Comparison of ENCODE assay signal across 16 cellular contexts in the genomic region with DNA sequence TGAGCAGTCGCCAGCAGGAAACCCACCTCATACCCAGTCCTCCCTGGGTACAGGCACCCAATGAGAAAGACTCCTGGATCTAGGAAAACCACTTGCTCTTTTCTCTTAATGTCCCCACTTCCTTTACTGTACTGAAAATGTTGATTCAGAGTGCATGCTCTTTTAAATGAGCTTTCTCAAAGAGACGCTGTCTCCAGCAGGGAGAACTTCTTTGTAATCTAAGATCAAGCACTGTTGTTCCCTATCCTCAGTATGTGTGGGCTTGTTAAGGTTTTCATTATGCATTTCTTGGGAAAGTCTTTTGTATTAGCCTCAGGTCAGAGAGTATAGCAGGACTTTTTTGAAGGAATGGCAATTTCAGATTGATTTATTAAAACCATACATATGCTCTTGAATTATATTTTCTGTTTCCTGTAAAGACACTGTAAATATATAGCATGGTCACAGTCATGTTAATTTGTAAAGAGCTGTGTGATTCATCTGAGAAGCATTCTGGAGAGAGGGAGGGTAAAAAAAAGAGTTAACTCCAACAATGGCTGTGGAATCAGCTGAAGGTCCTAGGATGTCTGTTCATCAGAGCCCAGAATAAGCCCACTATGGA.
A peak's percentile ranks its signal among the peaks of the same experiment; 100 is the strongest.
DNase-seq lines count a peak whose midpoint lies in the region; TF ChIP-seq lines count a peak whose summit lies in the region.
"Had no signal": no experiment of that assay in that cellular context is flagged by ENCODE, and none has a peak within 500 bp of the region (broad histone marks: within the 10 kb centered on the region; RNA-seq: fewer than 3 reads in every experiment).

No MANE protein-coding gene starts in this region.

- peaks cover 16% of the 10 kb centered on the region for H3K4me1 ChIP-seq in SJSA1 (replicated peaks)
- H3K4me1 ChIP-seq: HAP-1 had no signal

- no peak overlapping the region for H3K4me3 Mint-ChIP-seq in osteocyte (ENCODE audit: unreplicated experiment)
- H3K4me3 Mint-ChIP-seq: activated naive CD8-positive, alpha-beta T cell treated with anti-CD3 and anti-CD28 coated beads for 36 hours; immature natural killer cell had no signal

- no peak for TF ChIP-seq CTCF in osteocyte (IDR thresholded peaks at IDR 0.05)

- no peaks in the 10 kb centered on the region for H3K27me3 ChIP-seq in SJSA1 (replicated peaks)
- H3K27me3 ChIP-seq: spleen had no signal

- peaks cover 14% of the 10 kb centered on the region for H3K4me1 Mint-ChIP-seq in osteocyte (ENCODE audit: unreplicated experiment)
- H3K4me1 Mint-ChIP-seq: activated naive CD8-positive, alpha-beta T cell treated with anti-CD3 and anti-CD28 coated beads for 36 hours; immature natural killer cell had no signal

- no peak overlapping the region for H3K4me3 ChIP-seq in SJSA1
- H3K4me3 ChIP-seq: HAP-1, spleen had no signal

- peak overlapping the region; percentile 3 for H3K27ac Mint-ChIP-seq in osteocyte (ENCODE audit: unreplicated experiment)
- H3K27ac Mint-ChIP-seq: activated naive CD8-positive, alpha-beta T cell treated with anti-CD3 and anti-CD28 coated beads for 36 hours had no signal

- H3K9me3 ChIP-seq in SJSA1 (replicated peaks) = no peaks in the 10 kb centered on the region
- H3K9me3 ChIP-seq: HAP-1, spleen had no signal

- H3K36me3 ChIP-seq in SJSA1 = no peaks in the 10 kb centered on the region
- H3K36me3 ChIP-seq: HAP-1 had no signal

- DNase-seq in Daoy (ENCODE audit: low read depth) = peak; percentile 16
- DNase-seq in SJSA1 (ENCODE audit: low read depth in 1 of 2, low spot score in 2 of 2) = peak in 1 of 2 experiments; percentile 44
- DNase-seq in fibroblast of peridontal ligament (ENCODE audit: extremely low read depth) = peak; percentile 52
- DNase-seq in osteocyte (ENCODE audit: extremely low spot score, unreplicated experiment) = no peak
- DNase-seq in NCI-H748 treated with DMSO at 0.1 percent for 48 hours (lab: John Stamatoyannopoulos, UW) = no peak
- no peak for DNase-seq in T-helper 9 cell
- DNase-seq in cerebellar nuclear complex (lab: John Stamatoyannopoulos, UW) = no peak
- no peak for DNase-seq in C1 segment of cervical spinal cord (lab: John Stamatoyannopoulos, UW)
- DNase-seq: activated naive CD8-positive, alpha-beta T cell treated with anti-CD3 and anti-CD28 coated beads for 36 hours; immature natural killer cell; KG1; NCI-H2029 treated with DMSO at 0.1 percent for 48 hours; OCI-M1; spleen; T1000 had no signal

- no peaks in the 10 kb centered on the region for H3K36me3 Mint-ChIP-seq in osteocyte (ENCODE audit: unreplicated experiment)

- no peaks in the 10 kb centered on the region for H3K27me3 Mint-ChIP-seq in osteocyte (ENCODE audit: unreplicated experiment)
- H3K27me3 Mint-ChIP-seq: activated naive CD8-positive, alpha-beta T cell treated with anti-CD3 and anti-CD28 coated beads for 36 hours had no signal

- peak overlapping the region; percentile 43 for H3K27ac ChIP-seq in SJSA1
- H3K27ac ChIP-seq: spleen had no signal

- no peaks in the 10 kb centered on the region for H3K9me3 Mint-ChIP-seq in osteocyte (ENCODE audit: unreplicated experiment)
- H3K9me3 Mint-ChIP-seq: activated naive CD8-positive, alpha-beta T cell treated with anti-CD3 and anti-CD28 coated beads for 36 hours; immature natural killer cell had no signal

Comparison
In these comparisons a context has a peak if more than half of its experiments do, and no peak if none do; other contexts are left out.
1. DNase-seq: peak in Daoy (single experiment) and fibroblast of peridontal ligament (single experiment); none in osteocyte (single experiment), NCI-H748 treated with DMSO at 0.1 percent for 48 hours (single experiment), T-helper 9 cell (single experiment), cerebellar nuclear complex (0 of 2) and C1 segment of cervical spinal cord (0 of 14).